ENCODE assay signal across 34 cellular contexts in genomic region chr21:15332572-15332971, GRCh38.
"Had no signal": no experiment of that assay in that cellular context is flagged by ENCODE, and none has a peak within 500 bp of the region (broad histone marks: within the 10 kb centered on the region; RNA-seq: fewer than 3 reads in every experiment).

No MANE protein-coding gene starts in this region.

- H3K4me1 Mint-ChIP-seq: activated B cell treated with CpG ODN at 0.5 μM for 24 hours had no signal

- H3K36me3 ChIP-seq: brain microvascular endothelial cell, MG63 had no signal

- H3K9me3 Mint-ChIP-seq: activated B cell treated with CpG ODN at 0.5 μM for 24 hours; activated CD4-positive, alpha-beta memory T cell treated with anti-CD3 and anti-CD28 coated beads for 36 hours; activated naive CD4-positive, alpha-beta T cell treated with anti-CD3 and anti-CD28 coated beads for 36 hours; activated naive CD4-positive, alpha-beta T cell treated with anti-CD3 and anti-CD28 coated beads, Interleukin-2, amount 50 U/mL, for 72 hours; activated T-cell treated with anti-CD3 and anti-CD28 coated beads, Interleukin-2, amount 50 U/mL, for 4 hours; activated T-helper 1 cell treated with anti-CD3 and anti-CD28 coated beads, Interleukin-12 subunit alpha, Interleukin-12 subunit beta, Interleukin-2, Interleukin-4 antibody, amounts not matched to agents 30 ng/mL and 10 ng/mL and 1 ng/mL, durations not matched to agents 14 hours and 24 hours and 36 hours had no signal

- H3K27ac Mint-ChIP-seq: activated B cell treated with CpG ODN at 0.5 μM for 24 hours; activated CD4-positive, alpha-beta memory T cell treated with anti-CD3 and anti-CD28 coated beads for 36 hours; activated naive CD4-positive, alpha-beta T cell treated with anti-CD3 and anti-CD28 coated beads for 36 hours; activated T-helper 1 cell treated with anti-CD3 and anti-CD28 coated beads, Interleukin-12 subunit alpha, Interleukin-12 subunit beta, Interleukin-2, Interleukin-4 antibody, amounts not matched to agents 30 ng/mL and 10 ng/mL and 1 ng/mL, durations not matched to agents 14 hours and 24 hours and 36 hours had no signal

- ATAC-seq: activated T-cell treated with anti-CD3 and anti-CD28 coated beads, Interleukin-2, amount 50 U/mL, for 4 hours; SK-N-SH treated with all-trans-retinoic acid at 6 μM for 48 hours had no signal

- H3K27ac ChIP-seq: brain microvascular endothelial cell, VCaP had no signal

- H3K27me3 ChIP-seq: brain microvascular endothelial cell, MG63 had no signal

- H3K4me3 ChIP-seq: MG63 had no signal

- DNase-seq: activated B cell treated with CpG ODN at 0.5 μM for 24 hours; activated CD4-positive, alpha-beta memory T cell treated with anti-CD3 and anti-CD28 coated beads for 36 hours; activated CD4-positive, alpha-beta T cell treated with anti-CD3 and anti-CD28 coated beads for 4 hours; activated CD4-positive, alpha-beta T cell treated with anti-CD3 and anti-CD28 coated beads, Interleukin-2, amount 50 U/mL, for 1 hour; activated CD4-positive, CD25-positive, alpha-beta regulatory T cell treated with anti-CD3 and anti-CD28 coated beads, Interleukin-2, amount 50 U/mL, for 72 hours; activated CD8-positive, alpha-beta memory T cell treated with anti-CD3 and anti-CD28 coated beads, Interleukin-2, amount 50 U/mL, for 4 hours; activated gamma-delta T cell treated with Interleukin-2 at 50 U/mL for 16 hours; activated naive CD4-positive, alpha-beta T cell treated with anti-CD3 and anti-CD28 coated beads for 36 hours; activated T-cell treated with anti-CD3 and anti-CD28 coated beads for 4 hours; activated T-cell treated with anti-CD3 and anti-CD28 coated beads, Interleukin-2, amount 50 U/mL, for 4 hours; amniotic stem cell; aorta; brain microvascular endothelial cell; central memory CD4-positive, alpha-beta T cell; Kasumi-1; KG1; MG63; NCI-H1092; NCI-H1436 treated with DMSO at 0.1 percent for 48 hours; NCI-H1694 treated with DMSO at 0.1 percent for 48 hours; NCI-H2029; NCI-H510A; NCI-H526; NCI-H748 treated with DMSO at 0.1 percent for 48 hours; NK-92 treated with Interleukin-12 subunit alpha and Interleukin-12 subunit beta, amount 100 ng/mL, for 24 hours; OCI-M1; SHP77 treated with DMSO at 0.1 percent for 48 hours; T-helper 1 cell; T-helper 2 cell; T-helper 9 cell had no signal

- H3K4me3 Mint-ChIP-seq: activated B cell treated with CpG ODN at 0.5 μM for 24 hours; activated CD4-positive, alpha-beta memory T cell treated with anti-CD3 and anti-CD28 coated beads for 36 hours; activated naive CD4-positive, alpha-beta T cell treated with anti-CD3 and anti-CD28 coated beads for 36 hours; activated T-cell treated with anti-CD3 and anti-CD28 coated beads, Interleukin-2, amount 50 U/mL, for 4 hours; activated T-helper 1 cell treated with anti-CD3 and anti-CD28 coated beads, Interleukin-12 subunit alpha, Interleukin-12 subunit beta, Interleukin-2, Interleukin-4 antibody, amounts not matched to agents 30 ng/mL and 10 ng/mL and 1 ng/mL, durations not matched to agents 14 hours and 24 hours and 36 hours had no signal

- H3K9me3 ChIP-seq: MG63 had no signal

- H3K36me3 Mint-ChIP-seq: activated CD4-positive, alpha-beta memory T cell treated with anti-CD3 and anti-CD28 coated beads for 36 hours; activated naive CD4-positive, alpha-beta T cell treated with anti-CD3 and anti-CD28 coated beads, Interleukin-2, amount 50 U/mL, for 72 hours had no signal
